In genomic region chr14:18638032-18638431, GRCh38 we compare ENCODE assay signal across 20 cellular contexts. TPM values are rescaled to one million over a fixed set of nuclear protein-coding genes. Genes with fewer than 3 reads are reported as not detected.
"Had no signal": no experiment of that assay in that cellular context is flagged by ENCODE, and none has a peak within 500 bp of the region (broad histone marks: within the 10 kb centered on the region; RNA-seq: fewer than 3 reads in every experiment).

No MANE protein-coding gene starts in this region.

RNA-seq across cellular contexts. Expression of gene OR11H12, which starts 37.1 kb away (rescaled TPM):
- total RNA-seq: activated naive CD4-positive, alpha-beta T cell treated with anti-CD3 and anti-CD28 coated beads for 36 hours; activated naive CD4-positive, alpha-beta T cell treated with anti-CD3 and anti-CD28 coated beads, Interleukin-2, amount 50 U/mL, for 72 hours; activated naive CD8-positive, alpha-beta T cell treated with anti-CD3 and anti-CD28 coated beads for 36 hours; activated naive CD8-positive, alpha-beta T cell treated with anti-CD3 and anti-CD28 coated beads, Interleukin-2, amount 10 ng/mL, durations not matched to agents 7 days and 5 days; activated T-cell treated with anti-CD3 and anti-CD28 coated beads, Interleukin-2, amount 50 U/mL, for 4 hours; activated T-cell treated with anti-CD3 and anti-CD28 coated beads, Interleukin-2, amount 50 U/mL, for 72 hours; activated T-helper 1 cell treated with anti-CD3 and anti-CD28 coated beads, Interleukin-12 subunit alpha, Interleukin-12 subunit beta, Interleukin-2, Interleukin-4 antibody, amounts not matched to agents 30 ng/mL and 10 ng/mL and 1 ng/mL, durations not matched to agents 14 hours and 24 hours and 36 hours; activated T-helper 17 cell treated with anti-CD3 and anti-CD28 coated beads, Interleukin-2, amount 50 U/mL, for 72 hours; activated T-helper 2 cell treated with anti-CD3 and anti-CD28 coated beads, Interferon-gamma antibody, Interleukin-2, Interleukin-4, amounts not matched to agents 10 μg/mL and 5 μg/mL and 100 μg/mL, durations not matched to agents 14 hours and 24 hours and 36 hours; adrenal gland; aorta; ascending aorta; astrocyte; body of pancreas; breast epithelium; bronchial epithelial cell; cardiac muscle cell; cardiac septum; cerebellum; chondrocyte had no signal
